ENCODE assay signal across 21 cellular contexts in the genomic region with DNA sequence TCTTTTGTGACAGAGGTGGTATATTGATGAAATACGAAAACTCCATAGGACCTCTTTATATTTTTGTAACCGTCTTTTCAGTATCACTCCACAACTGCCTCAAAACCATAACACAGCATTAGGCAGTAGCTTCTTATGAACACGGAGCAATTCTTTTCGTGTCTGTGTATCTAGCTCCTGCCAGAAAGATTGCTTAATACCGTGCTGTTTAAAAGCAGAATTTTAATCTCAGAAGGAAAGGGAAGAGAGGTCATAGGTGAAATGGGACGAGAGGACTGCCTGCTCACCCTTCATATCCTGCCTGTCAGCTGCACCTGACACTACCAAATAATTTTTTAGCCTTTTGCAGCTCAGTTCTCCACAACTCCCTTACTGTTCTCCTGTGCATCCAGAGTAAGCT.
"Had no signal": no experiment of that assay in that cellular context is flagged by ENCODE, and none has a peak within 500 bp of the region (broad histone marks: within the 10 kb centered on the region; RNA-seq: fewer than 3 reads in every experiment).

No MANE protein-coding gene starts in this region.

- H3K4me1 ChIP-seq: SJSA1 had no signal

- H3K27ac ChIP-seq: KMS-11, SJSA1, SK-N-MC had no signal

- DNase-seq: Kasumi-1, MM.1S, NCI-H1092 treated with DMSO at 0.1 percent for 48 hours, NCI-H1436, NCI-H187, NCI-H2029, NCI-H2081 treated with DMSO at 0.1 percent for 48 hours, NCI-H2171, NCI-H226, NCI-H446, NCI-H510A, NCI-H524 treated with DMSO at 0.1 percent for 48 hours, NCI-H69, NCI-H774, Right ventricle myocardium superior, RPMI8226, SIG-M5 had no signal

- H3K27me3 ChIP-seq: SJSA1 had no signal

- H3K9ac ChIP-seq: KMS-11 had no signal

- H3K36me3 ChIP-seq: SJSA1 had no signal

- H3K4me2 ChIP-seq: KMS-11 had no signal

- H3K4me3 ChIP-seq: K562, SJSA1, SK-N-MC had no signal

- H3K9me3 ChIP-seq: SJSA1 had no signal

- ATAC-seq: K562 had no signal
